ENCODE assay signal across 8 cellular contexts in genomic region chr14:77457522-77458248, GRCh38. TPM values are rescaled to one million over a fixed set of nuclear protein-coding genes. Genes with fewer than 3 reads are reported as not detected.
DNase-seq lines count a peak whose midpoint lies in the region; ATAC-seq and TF ChIP-seq lines count a peak whose summit lies in the region.

Gene AHSA1, plus strand, starts transcription at chr14:77458093. Its CDS starts 97 bp downstream, at chr14:77458190.
Gene VIPAS39, minus strand, starts transcription at chr14:77457601. Its CDS starts 3,499 bp downstream, at chr14:77454102.

- 0% methylated on average over 50 of the region's 50 CpGs for WGBS in esophagus, 2 donors

- H3K27me3 ChIP-seq in esophagus (ENCODE audit: control insufficient read depth in 1 of 2, insufficient read depth in 2 of 2, low read length in 2 of 2) (no peaks in the 10 kb centered on the region), mucosa of stomach (ENCODE audit: control insufficient read depth, insufficient read depth, low read length) (no peaks in the 10 kb centered on the region)

- peak; percentile 90 for ATAC-seq in GM21717 (IDR thresholded peaks at IDR 0.05; ENCODE audit: unreplicated experiment)

- H3K4me3 ChIP-seq in esophagus (ENCODE audit: low read depth in 1 of 2, low read length in 2 of 2): peak within 1 kb of the TSS; percentile 84 to 98
- H3K4me3 ChIP-seq in mucosa of stomach (ENCODE audit: low read length): peak within 1 kb of the TSS; percentile 79

- H3K36me3 Mint-ChIP-seq in activated T-cell treated with anti-CD3 and anti-CD28 coated beads, Interleukin-2, amount 50 U/mL, for 24 hours (ENCODE audit: low read depth): peaks cover 67% of the 10 kb centered on the region

- H3K9ac ChIP-seq in mucosa of stomach (ENCODE audit: low read length): peak within 1 kb of the TSS; percentile 81

- no peaks in the 10 kb centered on the region for H3K9me3 Mint-ChIP-seq in activated T-cell treated with anti-CD3 and anti-CD28 coated beads, Interleukin-2, amount 50 U/mL, for 24 hours

- peak within 1 kb of the TSS; percentile 100 for H3K27ac Mint-ChIP-seq in activated T-cell treated with anti-CD3 and anti-CD28 coated beads, Interleukin-2, amount 50 U/mL, for 24 hours

- H3K4me3 Mint-ChIP-seq in activated T-cell treated with anti-CD3 and anti-CD28 coated beads, Interleukin-2, amount 50 U/mL, for 24 hours: peak within 1 kb of the TSS; percentile 100

- H3K27ac ChIP-seq in esophagus (ENCODE audit: low read depth in 2 of 2, low read length in 1 of 2): peak within 1 kb of the TSS; percentile 87 to 96

- no peaks in the 10 kb centered on the region for H3K9me3 ChIP-seq in esophagus (ENCODE audit: control insufficient read depth in 2 of 2, insufficient read depth in 1 of 2, low read depth in 1 of 2, low read length in 1 of 2)
- H3K9me3 ChIP-seq in mucosa of stomach (ENCODE audit: control insufficient read depth, low read length): no peaks in the 10 kb centered on the region

- peaks cover 7 to 16% of the 10 kb centered on the region in 2 donors for H3K36me3 ChIP-seq in esophagus (ENCODE audit: control insufficient read depth in 2 of 2, insufficient read depth in 2 of 2, low read length in 1 of 2)
- no peaks in the 10 kb centered on the region for H3K36me3 ChIP-seq in mucosa of stomach (ENCODE audit: control insufficient read depth, insufficient read depth, low read length)

- H3K4me1 ChIP-seq in esophagus (ENCODE audit: control insufficient read depth in 2 of 2, insufficient read depth in 2 of 2, low read length in 1 of 2): peaks cover 0 to 2% of the 10 kb centered on the region in 2 donors
- peaks cover 4% of the 10 kb centered on the region for H3K4me1 ChIP-seq in mucosa of stomach (ENCODE audit: control insufficient read depth, insufficient read depth, low read length)

- H3K27me3 Mint-ChIP-seq in activated T-cell treated with anti-CD3 and anti-CD28 coated beads, Interleukin-2, amount 50 U/mL, for 24 hours: no peaks in the 10 kb centered on the region

- DNase-seq in DMS153 treated with DMSO at 0.1 percent for 48 hours (lab: John Stamatoyannopoulos, UW; ENCODE audit: unreplicated experiment) (peak; percentile 99), KBM-7 (peak; percentile 99)
- peak; percentile 92 for DNase-seq in activated T-cell treated with anti-CD3 and anti-CD28 coated beads, Interleukin-2, amount 50 U/mL, for 24 hours
- peak; percentile 77 to 79 for DNase-seq in stimulated activated CD8-positive, alpha-beta memory T cell treated with anti-CD3 and anti-CD28 coated beads, Interleukin-7, amount 100 ng/mL, for 1 hour (ENCODE audit: low read depth in 2 of 2)

- H3K4me1 Mint-ChIP-seq in activated T-cell treated with anti-CD3 and anti-CD28 coated beads, Interleukin-2, amount 50 U/mL, for 24 hours (ENCODE audit: low read depth): peaks cover 38% of the 10 kb centered on the region

- in situ Hi-C loops in KBM-7 (cut with MboI; ENCODE audit: low pct_unique_long_range_greater_than_20kb, low sequenced_read_pairs): no loop called here

TF ChIP-seq in PFSK-1, 5 proteins besides CTCF, POLR2A, EP300 and RAD21:
- peak in 1 of 2 experiments; percentile 45; a peak in 1 of 4 replicates for TF ChIP-seq REST (IDR thresholded peaks at IDR 0.05; ENCODE audit: insufficient read depth in 1 of 2, low read depth in 2 of 2, low read length in 2 of 2)
- peak; percentile 39; the same call in 1 of the 2 replicates for TF ChIP-seq POLR2AphosphoS5 (IDR thresholded peaks at IDR 0.05; ENCODE audit: low read depth, low read length)
- TF ChIP-seq TAF1 (IDR thresholded peaks at IDR 0.05; ENCODE audit: borderline replicate concordance, insufficient read depth, low read length): peak; percentile 56; the same call in 1 of the 2 replicates
- TF ChIP-seq FOXP2 (optimal IDR thresholded peaks at IDR 0.05; ENCODE audit: borderline replicate concordance, extremely low read depth, extremely low read length, insufficient read depth): peak; percentile 23
- peak; percentile 55; the same call in 1 of the 2 replicates for TF ChIP-seq SIN3A (IDR thresholded peaks at IDR 0.05; ENCODE audit: borderline replicate concordance, insufficient read depth, low read length)

RNA-seq across cellular contexts. Expression of gene AHSA1, which starts in this region (rescaled TPM):
- polyA plus RNA-seq in PFSK-1 (2012; ENCODE audit: insufficient read length, low read depth): 156 TPM
- 10 to 100 TPM; 75.4 to 97.4 TPM for polyA plus RNA-seq in esophagus

RNA-seq across cellular contexts. Expression of gene VIPAS39, which starts in this region (rescaled TPM):
- 9.7 TPM for polyA plus RNA-seq in PFSK-1 (2012; ENCODE audit: insufficient read length, low read depth)
- polyA plus RNA-seq in esophagus: 1 to 10 TPM; 7.5 to 10.0 TPM

Comparison
In these comparisons a context has a peak if more than half of its experiments do, and no peak if none do; other contexts are left out.
1. Peak in every context shown above with its lines: DNase-seq, ATAC-seq, H3K4me3 ChIP-seq and H3K27ac ChIP-seq.